15 cellular contexts compared by ENCODE assay signal in genomic region chr3:124298951-124299350, GRCh38.
A peak's percentile ranks its signal among the peaks of the same experiment; 100 is the strongest.
DNase-seq lines count a peak whose midpoint lies in the region; ATAC-seq and TF ChIP-seq lines count a peak whose summit lies in the region.
"Had no signal": no experiment of that assay in that cellular context is flagged by ENCODE, and none has a peak within 500 bp of the region (broad histone marks: within the 10 kb centered on the region; RNA-seq: fewer than 3 reads in every experiment).

No MANE protein-coding gene starts in this region.

- H3K4me3 ChIP-seq in heart right ventricle (no peak overlapping the region), left ventricle myocardium inferior (no peak overlapping the region), tibial artery (no peak overlapping the region)
- H3K4me3 ChIP-seq: uterus had no signal

- H3K9me3 ChIP-seq in heart right ventricle (no peaks in the 10 kb centered on the region), left ventricle myocardium inferior (replicated peaks) (no peaks in the 10 kb centered on the region), tibial artery (no peaks in the 10 kb centered on the region)
- H3K9me3 ChIP-seq: uterus had no signal

- no peaks in the 10 kb centered on the region for H3K36me3 ChIP-seq in heart right ventricle
- H3K36me3 ChIP-seq in left ventricle myocardium inferior = peaks cover 3% of the 10 kb centered on the region
- H3K36me3 ChIP-seq in tibial artery = peaks cover 0 to 15% (median 0%) of the 10 kb centered on the region in 3 donors
- H3K36me3 ChIP-seq: uterus had no signal

- intact Hi-C loops in heart right ventricle (cut with DNase I) = no loop called here
- intact Hi-C loops in left ventricle myocardium inferior (cut with micrococcal nuclease) = no loop called here
- intact Hi-C loops in tibial artery (cut with DNase I; ENCODE audit: low total_unique reads) = no loop called here

- DNase-seq in heart right ventricle = peak in 1 of 2 donors; percentile 17
- DNase-seq in left ventricle myocardium inferior = no peak
- DNase-seq in NCI-H82 (lab: John Stamatoyannopoulos, UW) = peak; percentile 63
- DNase-seq in iPS-NIHi11 (ENCODE audit: low spot score) = peak; percentile 43
- DNase-seq in tibial artery = no peak
- no peak for DNase-seq in SIG-M5 (lab: John Stamatoyannopoulos, UW)
- no peak for DNase-seq in midbrain (lab: John Stamatoyannopoulos, UW)
- DNase-seq in DMS153 treated with DMSO at 0.1 percent for 48 hours (lab: John Stamatoyannopoulos, UW; ENCODE audit: unreplicated experiment) = no peak
- DNase-seq: Calu3, HCEC 1CT, natural killer cell, NCI-H1105 treated with DMSO at 0.1 percent for 48 hours, NCI-H526, SHP77, uterus had no signal

- no peak overlapping the region for H3K27ac ChIP-seq in heart right ventricle
- no peak overlapping the region for H3K27ac ChIP-seq in left ventricle myocardium inferior (replicated peaks)
- peak overlapping the region; percentile 16 to 26 for H3K27ac ChIP-seq in tibial artery
- H3K27ac ChIP-seq: uterus had no signal

- 52 to 59% methylated on average over 6 of the region's 6 CpGs for WGBS in heart right ventricle, 2 donors

- TF ChIP-seq CTCF in heart right ventricle (IDR thresholded peaks at IDR 0.05) (no peak), left ventricle myocardium inferior (IDR thresholded peaks at IDR 0.05; ENCODE audit: borderline replicate concordance) (no peak), tibial artery (IDR thresholded peaks at IDR 0.05) (no peak)

- H3K27me3 ChIP-seq in heart right ventricle (no peaks in the 10 kb centered on the region), left ventricle myocardium inferior (ENCODE audit: low read depth) (no peaks in the 10 kb centered on the region), tibial artery (no peaks in the 10 kb centered on the region)
- H3K27me3 ChIP-seq: uterus had no signal

- ATAC-seq in heart right ventricle = peak in 5 of 8 donors; percentile 16 to 52 (median 37)
- ATAC-seq: natural killer cell had no signal

- H3K4me1 ChIP-seq in heart right ventricle (peaks cover 0 to 50% (median 19%) of the 10 kb centered on the region in 9 donors), left ventricle myocardium inferior (peaks cover 32% of the 10 kb centered on the region), tibial artery (peaks cover 0 to 53% (median 21%) of the 10 kb centered on the region in 4 donors)
- H3K4me1 ChIP-seq: uterus had no signal

Comparison
In these comparisons a context has a peak if more than half of its experiments do, and no peak if none do; other contexts are left out.
1. DNase-seq: peak in NCI-H82 (single experiment) and iPS-NIHi11 (single experiment); none in left ventricle myocardium inferior (single experiment), tibial artery (0 of 2), SIG-M5 (single experiment), midbrain (single experiment) and DMS153 treated with DMSO at 0.1 percent for 48 hours (single experiment).
2. H3K27ac ChIP-seq: peak in tibial artery (2 of 2); none in heart right ventricle (0 of 10) and left ventricle myocardium inferior (single experiment).